In genomic region chr11:125513705-125514265, GRCh38 we compare ENCODE assay signal across 10 cellular contexts. TPM values are rescaled to one million over a fixed set of nuclear protein-coding genes. Genes with fewer than 3 reads are reported as not detected.
A peak's percentile ranks its signal among the peaks of the same experiment; 100 is the strongest.
DNase-seq lines count a peak whose midpoint lies in the region; ATAC-seq, FAIRE-seq and TF ChIP-seq lines count a peak whose summit lies in the region.
"Had no signal": no experiment of that assay in that cellular context is flagged by ENCODE, and none has a peak within 500 bp of the region (broad histone marks: within the 10 kb centered on the region; RNA-seq: fewer than 3 reads in every experiment).

No MANE protein-coding gene starts in this region.

- TF ChIP-seq CTCF in astrocyte (IDR thresholded peaks at IDR 0.05; ENCODE audit: insufficient read depth, low read depth, low read length) (no peak), neural progenitor cell (IDR thresholded peaks at IDR 0.05) (no peak)

- H3K9ac ChIP-seq in astrocyte (ENCODE audit: low read length) (peak overlapping the region; percentile 31), neural progenitor cell (no peak overlapping the region)

- H3K27ac Mint-ChIP-seq in activated CD4-positive, alpha-beta T cell treated with anti-CD3 and anti-CD28 coated beads, Interleukin-2, amount 10 ng/mL, durations not matched to agents 7 days and 5 days = peak overlapping the region; percentile 48
- peak overlapping the region; percentile 64 for H3K27ac Mint-ChIP-seq in astrocyte (ENCODE audit: unreplicated experiment)
- peak overlapping the region; percentile 18 for H3K27ac Mint-ChIP-seq in neural progenitor cell
- H3K27ac Mint-ChIP-seq: progenitor cell of endocrine pancreas had no signal

- H3K36me3 Mint-ChIP-seq in activated CD4-positive, alpha-beta T cell treated with anti-CD3 and anti-CD28 coated beads, Interleukin-2, amount 10 ng/mL, durations not matched to agents 7 days and 5 days (ENCODE audit: low read depth) = no peaks in the 10 kb centered on the region
- no peaks in the 10 kb centered on the region for H3K36me3 Mint-ChIP-seq in astrocyte (ENCODE audit: low read depth, unreplicated experiment)
- no peaks in the 10 kb centered on the region for H3K36me3 Mint-ChIP-seq in neural progenitor cell

- H3K79me2 ChIP-seq in astrocyte (ENCODE audit: insufficient read depth, low read length) (no peaks in the 10 kb centered on the region), neural progenitor cell (ENCODE audit: low read depth) (no peaks in the 10 kb centered on the region)

- H3K4me2 ChIP-seq in astrocyte (ENCODE audit: low read length) = no peak overlapping the region
- no peak overlapping the region for H3K4me2 ChIP-seq in neural progenitor cell

- peaks cover 2% of the 10 kb centered on the region for H3K27me3 Mint-ChIP-seq in activated CD4-positive, alpha-beta T cell treated with anti-CD3 and anti-CD28 coated beads, Interleukin-2, amount 10 ng/mL, durations not matched to agents 7 days and 5 days
- H3K27me3 Mint-ChIP-seq in astrocyte (ENCODE audit: low read depth, unreplicated experiment) = no peaks in the 10 kb centered on the region
- peaks cover 2% of the 10 kb centered on the region for H3K27me3 Mint-ChIP-seq in neural progenitor cell (ENCODE audit: insufficient read depth, low read depth)

- H2AFZ ChIP-seq in astrocyte (ENCODE audit: low read depth, low read length) (no peak overlapping the region), neural progenitor cell (replicated peaks) (no peak overlapping the region)

- H4K20me1 ChIP-seq in astrocyte (ENCODE audit: insufficient read depth, low read length) (no peaks in the 10 kb centered on the region), neural progenitor cell (ENCODE audit: low read depth) (no peaks in the 10 kb centered on the region)

- H3K27ac ChIP-seq in astrocyte (ENCODE audit: low read depth, low read length) (peak overlapping the region; percentile 53), neural progenitor cell (no peak overlapping the region)

- H3K4me3 Mint-ChIP-seq in activated CD4-positive, alpha-beta T cell treated with anti-CD3 and anti-CD28 coated beads, Interleukin-2, amount 10 ng/mL, durations not matched to agents 7 days and 5 days = no peak overlapping the region
- H3K4me3 Mint-ChIP-seq in astrocyte (ENCODE audit: unreplicated experiment) (no peak overlapping the region), neural progenitor cell (no peak overlapping the region)

- no peaks in the 10 kb centered on the region for H3K9me3 Mint-ChIP-seq in activated CD4-positive, alpha-beta T cell treated with anti-CD3 and anti-CD28 coated beads, Interleukin-2, amount 10 ng/mL, durations not matched to agents 7 days and 5 days
- H3K9me3 Mint-ChIP-seq in astrocyte (ENCODE audit: unreplicated experiment) (no peaks in the 10 kb centered on the region), neural progenitor cell (peaks cover 2% of the 10 kb centered on the region)

- H3K4me3 ChIP-seq in astrocyte (ENCODE audit: insufficient read depth, low read depth, low read length) (no peak overlapping the region), neural progenitor cell (no peak overlapping the region)

- no peak for ATAC-seq in GM18867 (IDR thresholded peaks at IDR 0.05; ENCODE audit: unreplicated experiment)

- H3K4me1 Mint-ChIP-seq in activated CD4-positive, alpha-beta T cell treated with anti-CD3 and anti-CD28 coated beads, Interleukin-2, amount 10 ng/mL, durations not matched to agents 7 days and 5 days = peaks cover 51% of the 10 kb centered on the region
- H3K4me1 Mint-ChIP-seq in astrocyte (ENCODE audit: low read depth, unreplicated experiment) (peaks cover 20% of the 10 kb centered on the region), neural progenitor cell (peaks cover 39% of the 10 kb centered on the region)

- no peaks in the 10 kb centered on the region for H3K36me3 ChIP-seq in astrocyte (ENCODE audit: insufficient read depth, low read length)
- no peaks in the 10 kb centered on the region for H3K36me3 ChIP-seq in neural progenitor cell

- CTCF ChIA-PET in activated CD4-positive, alpha-beta T cell treated with anti-CD3 and anti-CD28 coated beads, Interleukin-2, amount 10 ng/mL, durations not matched to agents 7 days and 5 days (lab: Charles Lee) = interaction anchor here (0.7 to 1.2 kb wide), 3 partner anchors 18 to 55 kb away, joined by 3 read pairs; partner anchors contain the start of genes EI24 and FEZ1

- H3K9me3 ChIP-seq in astrocyte (ENCODE audit: insufficient read depth, low read depth, low read length) (no peaks in the 10 kb centered on the region), neural progenitor cell (ENCODE audit: low read depth) (no peaks in the 10 kb centered on the region)

- DNase-seq in activated CD4-positive, alpha-beta T cell treated with anti-CD3 and anti-CD28 coated beads, Interleukin-2, amount 10 ng/mL, durations not matched to agents 7 days and 5 days = no peak
- no peak for DNase-seq in activated CD4-positive, alpha-beta T cell treated with anti-CD3 and anti-CD28 coated beads for 1 hour
- DNase-seq in NCI-H69 (lab: John Stamatoyannopoulos, UW) = peak; percentile 66
- no peak for DNase-seq in astrocyte (ENCODE audit: low read depth)
- no peak for DNase-seq in neural progenitor cell (ENCODE audit: low spot score)
- DNase-seq in stimulated activated CD4-positive, alpha-beta T cell treated with anti-CD3 and anti-CD28 coated beads, Interleukin-4, amount 100 ng/mL, for 4 hours = no peak
- DNase-seq in DMS79 treated with DMSO at 0.1 percent for 48 hours (lab: John Stamatoyannopoulos, UW) = no peak
- DNase-seq: NCI-H1436 had no signal

- H3K27me3 ChIP-seq in astrocyte (ENCODE audit: insufficient read depth, low read length) (peaks cover 3% of the 10 kb centered on the region), neural progenitor cell (no peaks in the 10 kb centered on the region)

- POLR2A ChIA-PET in activated CD4-positive, alpha-beta T cell treated with anti-CD3 and anti-CD28 coated beads, Interleukin-2, amount 10 ng/mL, durations not matched to agents 7 days and 5 days (lab: Charles Lee) = no interaction called here

- FAIRE-seq in astrocyte (lab: Jason Lieb, UNC) = no peak

- H3K4me1 ChIP-seq in astrocyte (ENCODE audit: insufficient read depth, low read length) (peaks cover 6% of the 10 kb centered on the region), neural progenitor cell (peaks cover 32% of the 10 kb centered on the region)

- H3F3A ChIP-seq in neural progenitor cell (ENCODE audit: low read depth) = peaks cover 70% of the 10 kb centered on the region

RNA-seq across cellular contexts. Expression of gene FEZ1, which starts 17.7 kb away (rescaled TPM):
- total RNA-seq in activated CD4-positive, alpha-beta T cell treated with anti-CD3 and anti-CD28 coated beads, Interleukin-2, amount 10 ng/mL, durations not matched to agents 7 days and 5 days = under 1 TPM; 0.40 TPM
- total RNA-seq in astrocyte = 17.6 and 22.8 TPM in 2 replicates
- total RNA-seq in neural progenitor cell (ENCODE audit: low replicate concordance) = 187 and 197 TPM in 2 replicates

RNA-seq across cellular contexts. Expression of gene EI24, which starts 55.5 kb away (rescaled TPM):
- 10 to 100 TPM; 37.3 to 44.3 TPM for total RNA-seq in activated CD4-positive, alpha-beta T cell treated with anti-CD3 and anti-CD28 coated beads, Interleukin-2, amount 10 ng/mL, durations not matched to agents 7 days and 5 days
- total RNA-seq in astrocyte (118 and 129 TPM in 2 replicates), neural progenitor cell (ENCODE audit: low replicate concordance) (99.8 and 103 TPM in 2 replicates)

Comparison
In these comparisons a context has a peak if more than half of its experiments do, and no peak if none do; other contexts are left out.
1. RNA of gene FEZ1, which starts 17.7 kb away (total RNA-seq): 187 to 197 TPM in neural progenitor cell and 17.6 to 22.8 TPM in astrocyte; 0.40 TPM in activated CD4-positive, alpha-beta T cell treated with anti-CD3 and anti-CD28 coated beads, Interleukin-2, amount 10 ng/mL, durations not matched to agents 7 days and 5 days; every median in the first group is over 10 times any median in the second.
2. Peak in every context shown above with its lines, with median percentiles within 50 percentile points of each other: H3K27ac Mint-ChIP-seq.